In genomic region chr1:224733021-224733911, GRCh38 we compare ENCODE assay signal across 8 cellular contexts.
DNase-seq lines count a peak whose midpoint lies in the region; ATAC-seq and TF ChIP-seq lines count a peak whose summit lies in the region.

No MANE protein-coding gene starts in this region.

- H3K36me3 Mint-ChIP-seq in chondrocyte (ENCODE audit: low read depth) = no peaks in the 10 kb centered on the region
- no peaks in the 10 kb centered on the region for H3K36me3 Mint-ChIP-seq in CD8-positive, alpha-beta memory T cell

- no peak for TF ChIP-seq CTCF in chondrocyte (IDR thresholded peaks at IDR 0.05)

- H3K4me3 Mint-ChIP-seq in chondrocyte (ENCODE audit: unreplicated experiment) = no peak overlapping the region
- H3K4me3 Mint-ChIP-seq in CD8-positive, alpha-beta memory T cell = no peak overlapping the region

- intact Hi-C loops in sciatic nerve (cut with DNase I) = no loop called here

- no peaks in the 10 kb centered on the region for H3K9me3 Mint-ChIP-seq in chondrocyte (ENCODE audit: low read depth)
- peaks cover 0 to 2% (median 0%) of the 10 kb centered on the region in 5 donors for H3K9me3 Mint-ChIP-seq in CD8-positive, alpha-beta memory T cell

- in situ Hi-C loops in G401 (cut with HindIII; ENCODE audit: low sequenced_read_pairs) = no loop called here

- H3K27me3 ChIP-seq in CD8-positive, alpha-beta memory T cell (ENCODE audit: insufficient read depth, low read length, poor library complexity, severe bottlenecking) = no peaks in the 10 kb centered on the region

- no peaks in the 10 kb centered on the region for H3K36me3 ChIP-seq in CD8-positive, alpha-beta memory T cell (ENCODE audit: insufficient read depth, low read length)

- peaks cover 38% of the 10 kb centered on the region for H3K4me1 Mint-ChIP-seq in chondrocyte (ENCODE audit: low read depth)
- peaks cover 6 to 10% (median 8%) of the 10 kb centered on the region in 3 donors for H3K4me1 Mint-ChIP-seq in CD8-positive, alpha-beta memory T cell

- CTCF ChIA-PET in CD8-positive, alpha-beta memory T cell (lab: Charles Lee) = no interaction called here

- no peak overlapping the region for H3K4me3 ChIP-seq in CD8-positive, alpha-beta memory T cell (ENCODE audit: low read length)

- ATAC-seq in GM21381 (IDR thresholded peaks at IDR 0.05; ENCODE audit: unreplicated experiment) (peak; percentile 59), HG03558 (IDR thresholded peaks at IDR 0.05; ENCODE audit: extremely low read depth, unreplicated experiment) (peak; percentile 54), sciatic nerve (peak; percentile 29)

- DNase-seq in G401 (ENCODE audit: low spot score) (peak; percentile 8), chondrocyte (ENCODE audit: low spot score) (no peak), sciatic nerve (ENCODE audit: low spot score) (no peak), kidney glomerular epithelial cell (lab: John Stamatoyannopoulos, UW) (no peak), HuH-7 (ENCODE audit: low spot score) (no peak)
- DNase-seq in CD8-positive, alpha-beta memory T cell = no peak

- H3K27me3 Mint-ChIP-seq in chondrocyte (ENCODE audit: low read depth) = no peaks in the 10 kb centered on the region
- peaks cover 0 to 8% of the 10 kb centered on the region in 2 donors for H3K27me3 Mint-ChIP-seq in CD8-positive, alpha-beta memory T cell

- POLR2A ChIA-PET in CD8-positive, alpha-beta memory T cell (lab: Charles Lee) = no interaction called here

- H3K27ac ChIP-seq in CD8-positive, alpha-beta memory T cell (ENCODE audit: low read depth, low read length) = no peak overlapping the region

- no peaks in the 10 kb centered on the region for H3K9me3 ChIP-seq in CD8-positive, alpha-beta memory T cell (ENCODE audit: low read length)

- peaks cover 6% of the 10 kb centered on the region for H3K4me1 ChIP-seq in CD8-positive, alpha-beta memory T cell (ENCODE audit: insufficient read depth, low read length)

- H3K27ac Mint-ChIP-seq in chondrocyte (ENCODE audit: unreplicated experiment) = peak overlapping the region; percentile 45
- H3K27ac Mint-ChIP-seq in CD8-positive, alpha-beta memory T cell = no peak overlapping the region
